1 cellular context compared by ENCODE assay signal in genomic region chr6:51398793-51399192, GRCh38.
TF ChIP-seq lines count a peak whose summit lies in the region.

No MANE protein-coding gene starts in this region.

TF ChIP-seq in HEK293, 187 proteins besides CTCF, POLR2A, EP300 and RAD21 (continued from another document):
- no peak for TF ChIP-seq ATF2 (tag by site-specific recombination; IDR thresholded peaks at IDR 0.05; ENCODE audit: low read depth)
- no peak for TF ChIP-seq ZNF785 (tag by site-specific recombination; IDR thresholded peaks at IDR 0.05)
- TF ChIP-seq ZEB2 (tag by site-specific recombination; IDR thresholded peaks at IDR 0.05): no peak
- no peak for TF ChIP-seq ZNF350 (tag by site-specific recombination; IDR thresholded peaks at IDR 0.05)
- TF ChIP-seq ZBTB7A (tag by site-specific recombination; IDR thresholded peaks at IDR 0.05; ENCODE audit: low read depth): no peak
- no peak for TF ChIP-seq SALL2 (tag by site-specific recombination; IDR thresholded peaks at IDR 0.05; ENCODE audit: borderline replicate concordance)
- TF ChIP-seq ZNF133 (tag by site-specific recombination; IDR thresholded peaks at IDR 0.05): no peak
- TF ChIP-seq ZNF658 (tag by site-specific recombination; IDR thresholded peaks at IDR 0.05): no peak
- no peak for TF ChIP-seq ZNF433 (tag by site-specific recombination; IDR thresholded peaks at IDR 0.05; ENCODE audit: low read depth)
- no peak for TF ChIP-seq ZNF202 (tag by site-specific recombination; IDR thresholded peaks at IDR 0.05; ENCODE audit: borderline replicate concordance)
- TF ChIP-seq ZNF530 (tag by site-specific recombination; IDR thresholded peaks at IDR 0.05; ENCODE audit: low read depth): no peak
- TF ChIP-seq, protein P1, sequence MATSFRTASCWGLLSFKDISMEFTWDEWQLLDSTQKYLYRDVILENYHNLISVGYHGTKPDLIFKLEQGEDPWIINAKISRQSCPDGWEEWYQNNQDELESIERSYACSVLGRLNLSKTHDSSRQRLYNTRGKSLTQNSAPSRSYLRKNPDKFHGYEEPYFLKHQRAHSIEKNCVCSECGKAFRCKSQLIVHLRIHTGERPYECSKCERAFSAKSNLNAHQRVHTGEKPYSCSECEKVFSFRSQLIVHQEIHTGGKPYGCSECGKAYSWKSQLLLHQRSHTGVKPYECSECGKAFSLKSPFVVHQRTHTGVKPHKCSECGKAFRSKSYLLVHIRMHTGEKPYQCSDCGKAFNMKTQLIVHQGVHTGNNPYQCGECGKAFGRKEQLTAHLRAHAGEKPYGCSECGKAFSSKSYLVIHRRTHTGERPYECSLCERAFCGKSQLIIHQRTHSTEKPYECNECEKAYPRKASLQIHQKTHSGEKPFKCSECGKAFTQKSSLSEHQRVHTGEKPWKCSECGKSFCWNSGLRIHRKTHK (tag by site-specific recombination; IDR thresholded peaks at IDR 0.05): no peak
